ENCODE assay signal across 14 cellular contexts in genomic region chr16:89345663-89346150, GRCh38.
DNase-seq lines count a peak whose midpoint lies in the region; ATAC-seq, FAIRE-seq and TF ChIP-seq lines count a peak whose summit lies in the region.
"Had no signal": no experiment of that assay in that cellular context is flagged by ENCODE, and none has a peak within 500 bp of the region (broad histone marks: within the 10 kb centered on the region; RNA-seq: fewer than 3 reads in every experiment).

No MANE protein-coding gene starts in this region.

- peak overlapping the region; percentile 55 for H3K27ac ChIP-seq in endodermal cell (ENCODE audit: low read depth, low read length)
- peak overlapping the region; percentile 55 to 74 (median 62) for H3K27ac ChIP-seq in pancreas
- H3K27ac ChIP-seq: ascending aorta had no signal

- H3K27me3 Mint-ChIP-seq in endodermal cell (ENCODE audit: insufficient read depth) = no peaks in the 10 kb centered on the region

- no peak for FAIRE-seq in pancreas (lab: Jason Lieb, UNC)

- TF ChIP-seq POLR2A in GM18505 (IDR thresholded peaks at IDR 0.05; ENCODE audit: borderline replicate concordance, extremely low read depth, insufficient read depth, insufficient read length) = no peak

- intact Hi-C loops in pancreas (cut with DNase I) = loop anchor here in 1 of 3 donors (10.0 kb wide), 1 partner anchor 49 kb away; no protein-coding TSS in a partner anchor

- H3K9me3 Mint-ChIP-seq in endodermal cell = no peaks in the 10 kb centered on the region

- TF ChIP-seq CTCF in LNCaP clone FGC (IDR thresholded peaks at IDR 0.05; ENCODE audit: control insufficient read depth, extremely low read depth, insufficient read depth) = no peak
- TF ChIP-seq CTCF in endodermal cell (conservative IDR thresholded peaks at IDR 0.05) = no peak
- no peak for TF ChIP-seq CTCF in pancreas (IDR thresholded peaks at IDR 0.05)

- H3K4me3 Mint-ChIP-seq in endodermal cell = no peak overlapping the region

- H3K4me3 ChIP-seq in LNCaP clone FGC (ENCODE audit: low read depth, low read length) (no peak overlapping the region; the same call in none of the 2 replicates), endodermal cell (ENCODE audit: low read length) (no peak overlapping the region), pancreas (no peak overlapping the region)
- H3K4me3 ChIP-seq: ascending aorta had no signal

- H3K36me3 ChIP-seq in endodermal cell (ENCODE audit: control insufficient read depth, insufficient read depth, low read length) (peaks cover 7% of the 10 kb centered on the region), pancreas (no peaks in the 10 kb centered on the region)
- H3K36me3 ChIP-seq: ascending aorta had no signal

- peaks cover 29% of the 10 kb centered on the region for H3K4me1 Mint-ChIP-seq in endodermal cell

- WGBS in endodermal cell (ENCODE audit: insufficient coverage in 1 of 2, insufficient read length in 1 of 2), 2 experiments = 89 to 92% methylated on average over 4 to 9 of the region's 9 CpGs
- WGBS in pancreas, 2 donors = 45 to 60% methylated on average over 9 of the region's 9 CpGs

- no peaks in the 10 kb centered on the region for H3K27me3 ChIP-seq in endodermal cell (ENCODE audit: control insufficient read depth, insufficient read depth, low read length, poor library complexity, severe bottlenecking)
- no peaks in the 10 kb centered on the region for H3K27me3 ChIP-seq in pancreas
- H3K27me3 ChIP-seq: ascending aorta had no signal

- H3K9me3 ChIP-seq in endodermal cell (ENCODE audit: control insufficient read depth, low read length) (no peaks in the 10 kb centered on the region), pancreas (no peaks in the 10 kb centered on the region)
- H3K9me3 ChIP-seq: ascending aorta had no signal

- ATAC-seq in pancreas = peak; percentile 72 to 89 (median 84)
- ATAC-seq in GM18505 (IDR thresholded peaks at IDR 0.05; ENCODE audit: unreplicated experiment) = no peak
- ATAC-seq in GM19035 (IDR thresholded peaks at IDR 0.05; ENCODE audit: unreplicated experiment) = no peak

- peak overlapping the region; percentile 40 for H3K27ac Mint-ChIP-seq in endodermal cell

- peaks cover 11% of the 10 kb centered on the region for H3K36me3 Mint-ChIP-seq in endodermal cell (ENCODE audit: low read depth)

- peak in 2 of 3 experiments; percentile 29 to 64 for DNase-seq in NCI-H1417 (lab: John Stamatoyannopoulos, UW)
- no peak for DNase-seq in NCI-H1417 treated with DMSO at 0.1 percent for 48 hours (lab: John Stamatoyannopoulos, UW)
- peak; percentile 96 for DNase-seq in LNCaP clone FGC (ENCODE audit: low read depth)
- no peak for DNase-seq in endodermal cell
- peak in 1 of 6 donors; percentile 41 for DNase-seq in pancreas
- no peak for DNase-seq in NCI-H446 treated with DMSO at 0.1 percent for 48 hours (lab: John Stamatoyannopoulos, UW)
- DNase-seq: activated CD4-positive, alpha-beta T cell treated with anti-CD3 and anti-CD28 coated beads, Interleukin-2, amount 50 U/mL, for 4 hours; GDM1; NCI-H1436 treated with DMSO at 0.1 percent for 48 hours; retina; SIG-M5 had no signal

- H3K9ac ChIP-seq in endodermal cell (ENCODE audit: extremely low read depth, low read length, poor library complexity, severe bottlenecking) = no peak overlapping the region

- H3K4me1 ChIP-seq in endodermal cell (ENCODE audit: control insufficient read depth, insufficient read depth, low read length) (peaks cover 9% of the 10 kb centered on the region), pancreas (peaks cover 12 to 32% (median 29%) of the 10 kb centered on the region in 3 donors)

Comparison
In these comparisons a context has a peak if more than half of its experiments do, and no peak if none do; other contexts are left out.
1. DNase-seq: peak in NCI-H1417 (2 of 3) and LNCaP clone FGC (single experiment); none in NCI-H1417 treated with DMSO at 0.1 percent for 48 hours (single experiment), endodermal cell (single experiment) and NCI-H446 treated with DMSO at 0.1 percent for 48 hours (single experiment).
2. ATAC-seq: peak in pancreas (4 of 4); none in GM18505 (single experiment) and GM19035 (single experiment).